Comparison of ENCODE assay signal across 9 cellular contexts in the genomic region with DNA sequence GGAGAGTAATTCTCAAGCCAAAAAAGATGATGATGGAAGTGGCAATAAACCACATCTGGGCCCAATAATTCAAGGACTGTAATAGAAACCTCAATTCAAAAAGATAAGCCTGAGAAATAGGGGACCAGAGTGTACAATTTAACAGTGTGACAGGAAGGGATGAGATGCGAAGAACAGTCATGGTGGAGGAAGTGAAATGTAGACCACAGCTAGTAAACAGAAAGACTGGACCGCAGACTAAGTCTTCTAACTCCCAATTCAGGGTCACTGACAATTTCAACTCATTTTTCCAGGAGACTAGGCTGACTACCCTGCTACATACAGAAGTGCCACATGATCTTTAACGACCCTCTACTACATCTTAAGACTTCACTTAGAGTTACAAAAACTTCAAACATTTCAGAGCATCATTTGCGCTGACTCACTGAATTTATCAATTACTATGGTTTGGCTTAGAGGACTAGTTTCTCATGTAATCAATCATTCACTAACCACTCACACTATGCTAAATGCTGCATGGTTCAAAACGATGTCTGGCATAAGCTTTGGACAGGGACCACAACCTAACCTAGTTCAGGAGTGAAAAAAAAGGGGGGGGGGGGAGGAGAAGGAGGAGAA. TPM values are rescaled to one million over a fixed set of nuclear protein-coding genes. Genes with fewer than 3 reads are reported as not detected.
DNase-seq lines count a peak whose midpoint lies in the region; ATAC-seq and TF ChIP-seq lines count a peak whose summit lies in the region.
"Had no signal": no experiment of that assay in that cellular context is flagged by ENCODE, and none has a peak within 500 bp of the region (broad histone marks: within the 10 kb centered on the region; RNA-seq: fewer than 3 reads in every experiment).

No MANE protein-coding gene starts in this region.

- H3K27ac ChIP-seq in DOHH2 (ENCODE audit: low read depth, low read length) (no peak overlapping the region), GM23248 (no peak overlapping the region)

- peaks cover 6% of the 10 kb centered on the region for H3K36me3 Mint-ChIP-seq in activated naive CD8-positive, alpha-beta T cell treated with anti-CD3 and anti-CD28 coated beads, Interleukin-2, amount 50 U/mL, for 24 hours (ENCODE audit: low read depth)

- ATAC-seq in GM21360 (IDR thresholded peaks at IDR 0.05; ENCODE audit: unreplicated experiment) (peak; percentile 61), HG03175 (IDR thresholded peaks at IDR 0.05; ENCODE audit: unreplicated experiment) (peak; percentile 81)
- peak; percentile 62 for ATAC-seq in activated naive CD8-positive, alpha-beta T cell treated with anti-CD3 and anti-CD28 coated beads, Interleukin-2, amount 50 U/mL, for 24 hours

- no peaks in the 10 kb centered on the region for H3K27me3 Mint-ChIP-seq in activated naive CD8-positive, alpha-beta T cell treated with anti-CD3 and anti-CD28 coated beads, Interleukin-2, amount 50 U/mL, for 24 hours

- DNase-seq in activated naive CD8-positive, alpha-beta T cell treated with anti-CD3 and anti-CD28 coated beads, Interleukin-2, amount 50 U/mL, for 24 hours, result no peak
- no peak for DNase-seq in NK-92 treated with Interleukin-12 subunit alpha and Interleukin-12 subunit beta, amount 100 ng/mL, for 24 hours (lab: John Stamatoyannopoulos, UW)
- DNase-seq in H7, result no peak
- DNase-seq in GM23248, result no peak
- DNase-seq in HCEC 1CT, result no peak
- DNase-seq: GF-D8 had no signal

- H3K4me3 Mint-ChIP-seq in activated naive CD8-positive, alpha-beta T cell treated with anti-CD3 and anti-CD28 coated beads, Interleukin-2, amount 50 U/mL, for 24 hours, result peak overlapping the region; percentile 9

- in situ Hi-C loops in GM23248 (cut with MboI), result no loop called here

- H3K4me3 ChIP-seq in DOHH2 (ENCODE audit: low read length) (peak overlapping the region; percentile 14; the same call in 1 of the 2 replicates), H7 (ENCODE audit: insufficient read depth, low read depth, low read length) (no peak overlapping the region), GM23248 (no peak overlapping the region)

- H3K4me1 ChIP-seq in DOHH2 (ENCODE audit: control insufficient read depth, low read length) (peaks cover 92% of the 10 kb centered on the region), GM23248 (ENCODE audit: insufficient read depth) (peaks cover 52% of the 10 kb centered on the region)

- peak overlapping the region; percentile 69 for H3K4me2 ChIP-seq in DOHH2 (ENCODE audit: low read length)
- H3K4me2 ChIP-seq in GM23248 (ENCODE audit: unreplicated experiment), result no peak overlapping the region

- 81 to 82% methylated on average over 5 of the region's 5 CpGs for WGBS in GM23248 (ENCODE audit: low coverage in 1 of 2, low lambda C conversion rate in 2 of 2, missing lambda C conversion rate in 2 of 2), 2 experiments

- peaks cover 83% of the 10 kb centered on the region for H3K36me3 ChIP-seq in DOHH2 (ENCODE audit: control insufficient read depth, low read length)
- no peaks in the 10 kb centered on the region for H3K36me3 ChIP-seq in H7 (replicated peaks; ENCODE audit: control insufficient read depth, insufficient read depth, low read length)
- no peaks in the 10 kb centered on the region for H3K36me3 ChIP-seq in GM23248 (ENCODE audit: low read depth)

- H3K9me3 Mint-ChIP-seq in activated naive CD8-positive, alpha-beta T cell treated with anti-CD3 and anti-CD28 coated beads, Interleukin-2, amount 50 U/mL, for 24 hours, result no peaks in the 10 kb centered on the region

- no peaks in the 10 kb centered on the region for H3K9me3 ChIP-seq in DOHH2 (ENCODE audit: control insufficient read depth, insufficient read depth, low read length)
- H3K9me3 ChIP-seq in GM23248 (ENCODE audit: low read depth), result no peaks in the 10 kb centered on the region

- H3K27ac Mint-ChIP-seq in activated naive CD8-positive, alpha-beta T cell treated with anti-CD3 and anti-CD28 coated beads, Interleukin-2, amount 50 U/mL, for 24 hours, result peak overlapping the region; percentile 75

- no peak for TF ChIP-seq CTCF in DOHH2 (IDR thresholded peaks at IDR 0.05; ENCODE audit: low read depth, low read length, poor library complexity, severe bottlenecking)

- no peaks in the 10 kb centered on the region; the same call in 1 of the 2 replicates for H3F3A ChIP-seq in DOHH2 (ENCODE audit: control insufficient read depth, insufficient read depth)
- no peaks in the 10 kb centered on the region for H3F3A ChIP-seq in GM23248 (ENCODE audit: insufficient read depth)

- H4K20me1 ChIP-seq in DOHH2 (ENCODE audit: control insufficient read depth, insufficient read depth, low read depth, low read length) (peaks cover 53% of the 10 kb centered on the region), GM23248 (ENCODE audit: insufficient read depth) (peaks cover 63% of the 10 kb centered on the region)

- H3K27me3 ChIP-seq in DOHH2 (ENCODE audit: control insufficient read depth, low read length) (no peaks in the 10 kb centered on the region), H7 (ENCODE audit: control insufficient read depth, insufficient read depth, low read length) (no peaks in the 10 kb centered on the region), GM23248 (replicated peaks; ENCODE audit: insufficient read depth) (no peaks in the 10 kb centered on the region)

- peaks cover 100% of the 10 kb centered on the region for H3K79me2 ChIP-seq in DOHH2 (ENCODE audit: control insufficient read depth, low read length)
- peaks cover 100% of the 10 kb centered on the region for H3K79me2 ChIP-seq in GM23248 (ENCODE audit: insufficient read depth)

- no peak overlapping the region for H3K9ac ChIP-seq in GM23248

- peaks cover 85% of the 10 kb centered on the region for H3K4me1 Mint-ChIP-seq in activated naive CD8-positive, alpha-beta T cell treated with anti-CD3 and anti-CD28 coated beads, Interleukin-2, amount 50 U/mL, for 24 hours

- H3K9me2 ChIP-seq in DOHH2 (replicated peaks; ENCODE audit: control insufficient read depth, low read length), result no peaks in the 10 kb centered on the region
- no peaks in the 10 kb centered on the region for H3K9me2 ChIP-seq in GM23248 (ENCODE audit: insufficient read depth)

- H2AFZ ChIP-seq in GM23248, result no peak overlapping the region

RNA-seq across cellular contexts. Expression of gene CUL3, which starts 9.0 kb away (rescaled TPM):
- total RNA-seq in H7 (2014; rRNA removed; shearing (Covaris generic)), result 46.7 and 60.7 TPM in 2 replicates
- 34.0 and 47.8 TPM in 2 replicates for total RNA-seq in GM23248 (2014; rRNA removed; shearing (Covaris generic))
- polyA plus RNA-seq in GM23248 (2016; fragmentation: Nextera tagmentation; extraction: Ambion mirVana), result 22.5 and 24.7 TPM in 2 replicates
